15 cellular contexts compared by ENCODE assay signal in genomic region chr2:172446524-172447063, GRCh38. TPM values are rescaled to one million over a fixed set of nuclear protein-coding genes. Genes with fewer than 3 reads are reported as not detected.
DNase-seq lines count a peak whose midpoint lies in the region; ATAC-seq and TF ChIP-seq lines count a peak whose summit lies in the region.
"Had no signal": no experiment of that assay in that cellular context is flagged by ENCODE, and none has a peak within 500 bp of the region (broad histone marks: within the 10 kb centered on the region; RNA-seq: fewer than 3 reads in every experiment).

No MANE protein-coding gene starts in this region.

- H3K4me1 Mint-ChIP-seq in activated CD8-positive, alpha-beta T cell treated with anti-CD3 and anti-CD28 coated beads for 36 hours (ENCODE audit: low read depth): peaks cover 66% of the 10 kb centered on the region

- WGBS in IMR-90 (ENCODE audit: extremely low coverage in 2 of 2, insufficient read length in 1 of 2), 2 experiments: 20% methylated on average over 1 of the region's 6 CpGs; no CpG with 5 or more reads in 1 of the 2 experiments

- POLR2A ChIA-PET in IMR-90 (lab: Charles Lee; ENCODE audit: unreplicated experiment): no interaction called here
- POLR2A ChIA-PET in activated CD8-positive, alpha-beta T cell treated with anti-CD3 and anti-CD28 coated beads for 36 hours (lab: Charles Lee): interaction anchor here (1.2 to 1.7 kb wide), 3 partner anchors 9 to 17 kb away, joined by 3 to 6 read pairs (median 4); no protein-coding TSS in a partner anchor

- H3K27me3 ChIP-seq in BLaER1 treated with 17β-estradiol and CSF1 and Interleukin-3, amounts not matched to agents 10 nM and 100 nM: peaks cover 0 to 13% (median 0%) of the 10 kb centered on the region in 11 experiments; a peak in 2 of 22 replicates
- no peaks in the 10 kb centered on the region for H3K27me3 ChIP-seq in IMR-90 (ENCODE audit: control insufficient read depth, insufficient read depth, low read length)

- peaks cover 1% of the 10 kb centered on the region for H3K36me3 Mint-ChIP-seq in activated CD8-positive, alpha-beta T cell treated with anti-CD3 and anti-CD28 coated beads for 36 hours (ENCODE audit: low read depth)

- no TSS peak for BruUV-seq in IMR-90 (replicated peaks; lab: Mats Ljungman, UMichigan)

- H4K5ac ChIP-seq in IMR-90 (ENCODE audit: low read depth, low read length): no peak overlapping the region

- no peak overlapping the region for H2BK15ac ChIP-seq in IMR-90 (ENCODE audit: low read depth, low read length)

- no peak overlapping the region for H2BK20ac ChIP-seq in IMR-90 (ENCODE audit: low read depth, low read length)

- H3K18ac ChIP-seq in IMR-90 (ENCODE audit: low read depth, low read length): no peak overlapping the region

- TF ChIP-seq POLR2A in IMR-90 (IDR thresholded peaks at IDR 0.05; ENCODE audit: low read depth, low read length): no peak

- intact Hi-C loops in IMR-90 (cut with micrococcal nuclease) (no loop called here), left colon (cut with DNase I, micrococcal nuclease) (no loop called here)
- intact Hi-C loops in activated CD8-positive, alpha-beta T cell treated with anti-CD3 and anti-CD28 coated beads for 36 hours (cut with micrococcal nuclease): no loop called here

- TF ChIP-seq CTCF in IMR-90 (conservative IDR thresholded peaks at IDR 0.05; ENCODE audit: low read depth, low read length): no peak
- TF ChIP-seq CTCF in activated CD8-positive, alpha-beta T cell treated with anti-CD3 and anti-CD28 coated beads for 36 hours (IDR thresholded peaks at IDR 0.05): no peak

- H4K8ac ChIP-seq in IMR-90 (ENCODE audit: low read depth in 2 of 2, low read length in 2 of 2): no peak overlapping the region

- DNase-seq in IMR-90 (no peak), left colon (no peak), NCI-H510A treated with DMSO at 0.1 percent for 48 hours (lab: John Stamatoyannopoulos, UW) (no peak), amygdala (lab: John Stamatoyannopoulos, UW) (no peak), retina (no peak)
- DNase-seq in activated CD8-positive, alpha-beta T cell treated with anti-CD3 and anti-CD28 coated beads for 36 hours: no peak
- DNase-seq: activated CD4-positive, alpha-beta T cell treated with anti-CD3 and anti-CD28 coated beads for 4 hours; effector CD8-positive, alpha-beta T cell; Kasumi-1; NCI-H2081; stimulated activated CD4-positive, alpha-beta T cell treated with anti-CD3 and anti-CD28 coated beads, Interleukin-4, amount 100 ng/mL, for 4 hours had no signal

- H3K9me3 Mint-ChIP-seq in activated CD8-positive, alpha-beta T cell treated with anti-CD3 and anti-CD28 coated beads for 36 hours: no peaks in the 10 kb centered on the region
- H3K9me3 Mint-ChIP-seq: activated T-helper 1 cell treated with anti-CD3 and anti-CD28 coated beads, Interleukin-12 subunit alpha, Interleukin-12 subunit beta, Interleukin-2, Interleukin-4 antibody, amounts not matched to agents 30 ng/mL and 10 ng/mL and 1 ng/mL, durations not matched to agents 14 hours and 24 hours and 36 hours had no signal

- H2AK5ac ChIP-seq in IMR-90 (ENCODE audit: low read depth, low read length): no peak overlapping the region

- TF ChIP-seq RAD21 in IMR-90 (IDR thresholded peaks at IDR 0.05; ENCODE audit: low read length): no peak

- no peak overlapping the region for H2AFZ ChIP-seq in IMR-90 (replicated peaks; ENCODE audit: low read length, poor library complexity)

- peaks cover 22 to 42% of the 10 kb centered on the region in 2 experiments; a peak in 3 of 4 replicates for H3K79me1 ChIP-seq in IMR-90 (ENCODE audit: low read depth in 1 of 2, low read length in 2 of 2)

- peaks cover 16% of the 10 kb centered on the region for H3K9me1 ChIP-seq in IMR-90 (ENCODE audit: insufficient read depth, low read length)

- no peak overlapping the region for H2BK5ac ChIP-seq in IMR-90 (ENCODE audit: low read depth, low read length, poor library complexity, severe bottlenecking)

- CTCF ChIA-PET in IMR-90 (lab: Yijun Ruan, JAX): interaction anchor here (1.4 kb wide), 1 partner anchor 19 kb away, joined by 3 read pairs; the partner anchor contains the start of gene ITGA6
- CTCF ChIA-PET in activated CD8-positive, alpha-beta T cell treated with anti-CD3 and anti-CD28 coated beads for 36 hours (lab: Charles Lee): interaction anchor here (1.2 to 33.7 kb wide), 5 partner anchors 9 to 133 kb away, joined by 3 to 746 read pairs (median 3); no protein-coding TSS in a partner anchor

- H3K9me3 ChIP-seq in BLaER1 treated with 17β-estradiol and CSF1 and Interleukin-3, amounts not matched to agents 10 nM and 100 nM (replicated peaks in 1 of 11): no peaks in the 10 kb centered on the region
- H3K9me3 ChIP-seq in IMR-90 (ENCODE audit: control insufficient read depth, insufficient read depth, low read length): no peaks in the 10 kb centered on the region

- H3K23ac ChIP-seq in IMR-90 (ENCODE audit: low read depth, low read length): no peak overlapping the region

- H4K20me1 ChIP-seq in BLaER1 treated with 17β-estradiol and CSF1 and Interleukin-3, amounts not matched to agents 10 nM and 100 nM: peaks cover 0 to 10% (median 0%) of the 10 kb centered on the region in 11 experiments; a peak in 3 of 22 replicates
- peaks cover 8% of the 10 kb centered on the region; the same call in 1 of the 2 replicates for H4K20me1 ChIP-seq in IMR-90 (ENCODE audit: insufficient read depth, low read length)

- H3K27ac Mint-ChIP-seq in activated CD8-positive, alpha-beta T cell treated with anti-CD3 and anti-CD28 coated beads for 36 hours: no peak overlapping the region
- H3K27ac Mint-ChIP-seq: activated T-helper 1 cell treated with anti-CD3 and anti-CD28 coated beads, Interleukin-12 subunit alpha, Interleukin-12 subunit beta, Interleukin-2, Interleukin-4 antibody, amounts not matched to agents 30 ng/mL and 10 ng/mL and 1 ng/mL, durations not matched to agents 14 hours and 24 hours and 36 hours had no signal

- peaks cover 12 to 27% (median 23%) of the 10 kb centered on the region in 10 experiments for H3K4me1 ChIP-seq in BLaER1 treated with 17β-estradiol and CSF1 and Interleukin-3, amounts not matched to agents 10 nM and 100 nM
- peaks cover 6% of the 10 kb centered on the region for H3K4me1 ChIP-seq in IMR-90 (ENCODE audit: control insufficient read depth, insufficient read depth, low read length)

- no peak overlapping the region for H3K56ac ChIP-seq in IMR-90 (ENCODE audit: extremely low read depth, insufficient read depth, low read length)

- H3K27me3 Mint-ChIP-seq in activated CD8-positive, alpha-beta T cell treated with anti-CD3 and anti-CD28 coated beads for 36 hours: no peaks in the 10 kb centered on the region
- H3K27me3 Mint-ChIP-seq: brain had no signal

- H2BK120ac ChIP-seq in IMR-90 (ENCODE audit: low read depth, low read length): no peak overlapping the region

- H3K4me3 Mint-ChIP-seq in activated CD8-positive, alpha-beta T cell treated with anti-CD3 and anti-CD28 coated beads for 36 hours: no peak overlapping the region
- H3K4me3 Mint-ChIP-seq: activated T-helper 1 cell treated with anti-CD3 and anti-CD28 coated beads, Interleukin-12 subunit alpha, Interleukin-12 subunit beta, Interleukin-2, Interleukin-4 antibody, amounts not matched to agents 30 ng/mL and 10 ng/mL and 1 ng/mL, durations not matched to agents 14 hours and 24 hours and 36 hours had no signal

- ATAC-seq in IMR-90 (ENCODE audit: low read depth) (no peak), left colon (peak; percentile 36), HG03378 (IDR thresholded peaks at IDR 0.05; ENCODE audit: unreplicated experiment) (no peak)
- ATAC-seq in activated CD8-positive, alpha-beta T cell treated with anti-CD3 and anti-CD28 coated beads for 36 hours: peak; percentile 41

- no peak overlapping the region for H3K4ac ChIP-seq in IMR-90 (ENCODE audit: low read depth, low read length)

- no peak overlapping the region for H4K91ac ChIP-seq in IMR-90 (ENCODE audit: insufficient read depth, low read depth, low read length)

- H3K9ac ChIP-seq in BLaER1 treated with 17β-estradiol and CSF1 and Interleukin-3, amounts not matched to agents 10 nM and 100 nM: no peak overlapping the region
- H3K9ac ChIP-seq in IMR-90 (ENCODE audit: low read depth, low read length): no peak overlapping the region

- H2AK9ac ChIP-seq in IMR-90 (replicated peaks; ENCODE audit: low read depth, low read length, poor library complexity): no peak overlapping the region

- dilution Hi-C loops in IMR-90 (cut with HindIII; ENCODE audit: low sequenced_read_pairs, unreplicated experiment): no loop called here

- H3K36me3 ChIP-seq in BLaER1 treated with 17β-estradiol and CSF1 and Interleukin-3, amounts not matched to agents 10 nM and 100 nM: no peaks in the 10 kb centered on the region
- H3K36me3 ChIP-seq in IMR-90 (ENCODE audit: control insufficient read depth, insufficient read depth, low read length): no peaks in the 10 kb centered on the region

- no peak overlapping the region for H3K27ac ChIP-seq in BLaER1 treated with 17β-estradiol and CSF1 and Interleukin-3, amounts not matched to agents 10 nM and 100 nM
- H3K27ac ChIP-seq in IMR-90 (ENCODE audit: insufficient read depth, low read length): no peak overlapping the region

- no peak overlapping the region for H3K4me3 ChIP-seq in BLaER1 treated with 17β-estradiol and CSF1 and Interleukin-3, amounts not matched to agents 10 nM and 100 nM
- H3K4me3 ChIP-seq in IMR-90 (ENCODE audit: insufficient read depth, low read depth, low read length): no peak overlapping the region

- H3K14ac ChIP-seq in IMR-90 (replicated peaks; ENCODE audit: low read depth, low read length): no peak overlapping the region

- H3K4me2 ChIP-seq in BLaER1 treated with 17β-estradiol and CSF1 and Interleukin-3, amounts not matched to agents 10 nM and 100 nM: peak overlapping the region; percentile 26 to 67 (median 35); a peak in 17 of 22 replicates
- no peak overlapping the region for H3K4me2 ChIP-seq in IMR-90 (ENCODE audit: low read depth, low read length)

- in situ Hi-C loops in IMR-90 (cut with MboI; ENCODE audit: low sequenced_read_pairs): no loop called here

TF ChIP-seq in IMR-90, 13 proteins besides CTCF, POLR2A, EP300 and RAD21:
- no peak for TF ChIP-seq SMC3 (IDR thresholded peaks at IDR 0.05; ENCODE audit: low read depth, low read length)
- TF ChIP-seq MAFK (IDR thresholded peaks at IDR 0.05; ENCODE audit: low read depth, low read length): peak; percentile 50; the same call in 1 of the 2 replicates
TF ChIP-seq in IMR-90: peak in this region for 1.

RNA-seq across cellular contexts. Expression of gene ITGA6, which starts 19.2 kb away (rescaled TPM):
- 43.9 and 88.3 TPM in 2 replicates for total RNA-seq in IMR-90 (2012; rRNA removed)
- polyA plus RNA-seq in IMR-90 (2012; rRNA removed): 10.7 and 12.5 TPM in 2 replicates
- polyA plus RNA-seq in IMR-90 (2012; cell fraction: cytosol; rRNA removed): 2.7 and 5.4 TPM in 2 replicates
- polyA plus RNA-seq in IMR-90 (2012; cell fraction: nucleus; rRNA removed; ENCODE audit: low replicate concordance): 3.5 and 9.3 TPM in 2 replicates
- total RNA-seq in activated CD8-positive, alpha-beta T cell treated with anti-CD3 and anti-CD28 coated beads for 36 hours: 1 to 10 TPM; 7.9 to 8.4 TPM
- 100 to 1,000 TPM; 159 to 218 TPM for total RNA-seq in left colon

Comparison
In these comparisons a context has a peak if more than half of its experiments do, and no peak if none do; other contexts are left out.
1. ATAC-seq: peak in activated CD8-positive, alpha-beta T cell treated with anti-CD3 and anti-CD28 coated beads for 36 hours (single experiment) and left colon (single experiment); none in IMR-90 (single experiment) and HG03378 (single experiment).